15 cellular contexts compared by ENCODE assay signal in the genomic region with DNA sequence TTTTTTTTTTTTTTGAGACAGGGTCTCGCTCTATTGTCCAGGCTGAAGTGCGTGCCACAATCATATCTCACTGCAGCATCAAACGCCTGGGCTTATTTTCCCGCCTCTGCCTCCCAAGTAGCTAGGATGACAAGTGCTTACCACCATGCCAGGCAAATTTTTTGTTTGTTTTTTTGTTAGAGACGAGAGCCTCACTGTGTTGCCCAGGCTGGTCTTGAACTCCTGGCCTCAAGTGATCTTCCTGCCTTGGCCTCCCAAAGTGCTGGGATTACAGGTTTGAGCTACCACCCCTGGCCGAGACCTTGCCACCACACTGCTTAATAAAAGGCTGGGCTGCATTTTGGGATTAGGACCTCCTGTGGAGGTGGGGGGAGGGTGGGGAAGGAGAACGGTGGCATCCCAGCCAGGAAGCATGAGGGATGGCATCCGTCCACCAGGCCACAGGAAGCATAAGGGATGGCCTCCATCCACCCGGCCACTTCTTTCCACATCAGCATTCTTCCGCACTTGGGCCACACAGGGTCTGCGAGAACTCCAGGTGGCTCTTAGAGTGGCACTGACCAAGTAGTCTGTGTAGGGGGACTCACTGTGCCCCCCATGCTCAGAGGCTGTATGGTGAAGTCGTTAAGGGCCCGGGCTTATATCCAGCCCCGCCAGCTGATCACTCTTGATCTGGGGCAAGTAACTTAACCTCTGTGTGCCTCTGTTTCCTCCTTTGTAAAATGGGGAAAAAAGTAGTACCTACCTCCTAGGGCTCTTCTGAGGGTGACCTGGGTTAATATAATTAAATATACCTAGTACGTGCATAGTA.
"Had no signal": no experiment of that assay in that cellular context is flagged by ENCODE, and none has a peak within 500 bp of the region (broad histone marks: within the 10 kb centered on the region; RNA-seq: fewer than 3 reads in every experiment).

No MANE protein-coding gene starts in this region.

- H3K36me3 ChIP-seq: brain microvascular endothelial cell, neutrophil, tibial artery had no signal

- DNase-seq: activated CD4-positive, alpha-beta T cell treated with anti-CD3 and anti-CD28 coated beads for 4 hours; activated CD8-positive, alpha-beta T cell treated with anti-CD3 and anti-CD28 coated beads, Interleukin-2, amount 10 ng/mL, durations not matched to agents 7 days and 5 days; activated effector memory CD4-positive, alpha-beta T cell treated with Interleukin-2 at 50 U/mL for 16 hours; amniotic stem cell; brain microvascular endothelial cell; cerebellar nuclear complex; hippocampal formation; posterior cingulate gyrus; T-helper 1 cell; tibial artery; WERI-Rb-1 had no signal

- H3K27ac Mint-ChIP-seq: activated CD8-positive, alpha-beta T cell treated with anti-CD3 and anti-CD28 coated beads, Interleukin-2, amount 10 ng/mL, durations not matched to agents 7 days and 5 days had no signal

- H3K9me3 ChIP-seq: neutrophil, tibial artery had no signal

- ATAC-seq: activated CD8-positive, alpha-beta T cell treated with anti-CD3 and anti-CD28 coated beads, Interleukin-2, amount 10 ng/mL, durations not matched to agents 7 days and 5 days; esophagus mucosa had no signal

- H3K4me3 Mint-ChIP-seq: activated CD8-positive, alpha-beta T cell treated with anti-CD3 and anti-CD28 coated beads, Interleukin-2, amount 10 ng/mL, durations not matched to agents 7 days and 5 days; dendritic cell treated with granulocyte-macrophage colony-stimulating factor and Interleukin-4, amounts not matched to agents 40 ng/mL and 50 ng/mL, for 4 days had no signal

- H3K9me3 Mint-ChIP-seq: activated naive CD4-positive, alpha-beta T cell treated with anti-CD3 and anti-CD28 coated beads, Interleukin-2, amount 50 U/mL, for 72 hours; dendritic cell treated with granulocyte-macrophage colony-stimulating factor and Interleukin-4, amounts not matched to agents 40 ng/mL and 50 ng/mL, for 4 days had no signal

- H3K27me3 Mint-ChIP-seq: dendritic cell treated with granulocyte-macrophage colony-stimulating factor and Interleukin-4, amounts not matched to agents 40 ng/mL and 50 ng/mL, for 4 days had no signal

- H3K27me3 ChIP-seq: brain microvascular endothelial cell, neutrophil, tibial artery had no signal

- H3K4me3 ChIP-seq: tibial artery had no signal
